ENCODE assay signal across 1 cellular context in the genomic region with DNA sequence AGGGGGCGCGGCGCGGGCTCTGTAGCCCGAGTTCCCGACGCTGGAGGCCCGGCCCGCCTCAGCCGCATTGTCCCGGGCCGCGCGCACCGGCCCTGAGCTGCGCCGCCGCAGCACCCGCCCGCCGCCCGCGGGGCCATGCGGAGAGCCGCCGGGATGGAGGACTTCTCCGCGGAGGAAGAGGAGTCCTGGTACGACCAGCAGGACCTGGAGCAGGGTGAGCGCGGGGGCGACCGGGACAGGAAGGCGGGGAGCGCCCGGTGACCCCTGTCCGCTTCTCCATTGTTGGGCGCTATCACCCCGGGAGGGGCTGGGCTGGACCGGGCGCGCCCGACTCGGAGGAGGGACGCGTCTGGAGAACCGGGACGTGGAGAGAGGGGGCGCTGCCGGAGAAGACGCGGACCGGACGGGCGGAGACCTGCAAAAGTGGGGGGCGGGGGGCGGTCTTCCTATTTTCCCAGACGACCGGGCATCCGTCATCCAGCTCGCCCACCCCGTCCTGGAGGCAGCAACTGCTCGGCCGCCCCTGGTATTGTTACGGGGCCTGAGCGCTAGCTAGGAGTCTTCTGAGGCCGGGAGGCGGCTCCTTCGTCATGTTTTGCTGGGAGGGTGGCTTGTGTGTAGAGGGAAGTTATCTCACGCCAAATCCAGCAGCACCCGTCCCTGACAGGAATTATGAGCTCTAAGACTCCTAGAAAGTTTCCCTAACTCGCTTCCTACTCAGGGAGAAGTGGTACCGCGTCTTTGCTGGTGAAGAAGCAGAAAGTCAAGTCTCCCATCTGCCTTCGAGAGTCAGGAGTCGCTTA.
TF ChIP-seq lines count a peak whose summit lies in the region.

No MANE protein-coding gene starts in this region.

TF ChIP-seq in WTC11, 78 proteins besides CTCF, POLR2A, EP300 and RAD21 (continued from another document):
- TF ChIP-seq, protein P1, sequence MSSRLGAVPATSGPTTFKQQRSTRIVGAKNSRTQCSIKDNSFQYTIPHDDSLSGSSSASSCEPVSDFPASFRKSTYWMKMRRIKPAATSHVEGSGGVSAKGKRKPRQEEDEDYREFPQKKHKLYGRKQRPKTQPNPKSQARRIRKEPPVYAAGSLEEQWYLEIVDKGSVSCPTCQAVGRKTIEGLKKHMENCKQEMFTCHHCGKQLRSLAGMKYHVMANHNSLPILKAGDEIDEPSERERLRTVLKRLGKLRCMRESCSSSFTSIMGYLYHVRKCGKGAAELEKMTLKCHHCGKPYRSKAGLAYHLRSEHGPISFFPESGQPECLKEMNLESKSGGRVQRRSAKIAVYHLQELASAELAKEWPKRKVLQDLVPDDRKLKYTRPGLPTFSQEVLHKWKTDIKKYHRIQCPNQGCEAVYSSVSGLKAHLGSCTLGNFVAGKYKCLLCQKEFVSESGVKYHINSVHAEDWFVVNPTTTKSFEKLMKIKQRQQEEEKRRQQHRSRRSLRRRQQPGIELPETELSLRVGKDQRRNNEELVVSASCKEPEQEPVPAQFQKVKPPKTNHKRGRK (CRISPR knock-in tag; IDR thresholded peaks at IDR 0.05; ENCODE audit: borderline replicate concordance): no peak
- no peak for TF ChIP-seq GTF2I (CRISPR knock-in tag; conservative IDR thresholded peaks at IDR 0.05)
- peak; percentile 43; the same call in 1 of the 2 replicates for TF ChIP-seq TEAD1 (CRISPR knock-in tag; IDR thresholded peaks at IDR 0.05)
- TF ChIP-seq, protein P2, sequence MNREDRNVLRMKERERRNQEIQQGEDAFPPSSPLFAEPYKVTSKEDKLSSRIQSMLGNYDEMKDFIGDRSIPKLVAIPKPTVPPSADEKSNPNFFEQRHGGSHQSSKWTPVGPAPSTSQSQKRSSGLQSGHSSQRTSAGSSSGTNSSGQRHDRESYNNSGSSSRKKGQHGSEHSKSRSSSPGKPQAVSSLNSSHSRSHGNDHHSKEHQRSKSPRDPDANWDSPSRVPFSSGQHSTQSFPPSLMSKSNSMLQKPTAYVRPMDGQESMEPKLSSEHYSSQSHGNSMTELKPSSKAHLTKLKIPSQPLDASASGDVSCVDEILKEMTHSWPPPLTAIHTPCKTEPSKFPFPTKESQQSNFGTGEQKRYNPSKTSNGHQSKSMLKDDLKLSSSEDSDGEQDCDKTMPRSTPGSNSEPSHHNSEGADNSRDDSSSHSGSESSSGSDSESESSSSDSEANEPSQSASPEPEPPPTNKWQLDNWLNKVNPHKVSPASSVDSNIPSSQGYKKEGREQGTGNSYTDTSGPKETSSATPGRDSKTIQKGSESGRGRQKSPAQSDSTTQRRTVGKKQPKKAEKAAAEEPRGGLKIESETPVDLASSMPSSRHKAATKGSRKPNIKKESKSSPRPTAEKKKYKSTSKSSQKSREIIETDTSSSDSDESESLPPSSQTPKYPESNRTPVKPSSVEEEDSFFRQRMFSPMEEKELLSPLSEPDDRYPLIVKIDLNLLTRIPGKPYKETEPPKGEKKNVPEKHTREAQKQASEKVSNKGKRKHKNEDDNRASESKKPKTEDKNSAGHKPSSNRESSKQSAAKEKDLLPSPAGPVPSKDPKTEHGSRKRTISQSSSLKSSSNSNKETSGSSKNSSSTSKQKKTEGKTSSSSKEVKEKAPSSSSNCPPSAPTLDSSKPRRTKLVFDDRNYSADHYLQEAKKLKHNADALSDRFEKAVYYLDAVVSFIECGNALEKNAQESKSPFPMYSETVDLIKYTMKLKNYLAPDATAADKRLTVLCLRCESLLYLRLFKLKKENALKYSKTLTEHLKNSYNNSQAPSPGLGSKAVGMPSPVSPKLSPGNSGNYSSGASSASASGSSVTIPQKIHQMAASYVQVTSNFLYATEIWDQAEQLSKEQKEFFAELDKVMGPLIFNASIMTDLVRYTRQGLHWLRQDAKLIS (CRISPR knock-in tag; IDR thresholded peaks at IDR 0.05; ENCODE audit: borderline replicate concordance): no peak
- 0 out of 2 replicates have a peak, but pooled peaks have one; percentile 19 for TF ChIP-seq MYBL2 (CRISPR knock-in tag; IDR thresholded peaks at IDR 0.05)
